Comparison of ENCODE assay signal across 8 cellular contexts in genomic region chr15:58227706-58228543, GRCh38.
DNase-seq lines count a peak whose midpoint lies in the region; ATAC-seq and TF ChIP-seq lines count a peak whose summit lies in the region.

No MANE protein-coding gene starts in this region.

- H3K36me3 ChIP-seq in liver (ENCODE audit: control insufficient read depth in 4 of 4, insufficient read depth in 3 of 4, low read depth in 1 of 4, low read length in 3 of 4): no peaks in the 10 kb centered on the region

- peak; percentile 84 for TF ChIP-seq CTCF in liver (IDR thresholded peaks at IDR 0.05; ENCODE audit: low read depth, low read length, missing input control)

- H3K9me3 ChIP-seq in liver (ENCODE audit: control insufficient read depth in 4 of 4, low read length in 3 of 4): no peaks in the 10 kb centered on the region

- no peaks in the 10 kb centered on the region for H3K27me3 ChIP-seq in liver (ENCODE audit: control insufficient read depth in 4 of 4, insufficient read depth in 4 of 4, low read length in 3 of 4)

- peak overlapping the region in 1 of 2 donors; percentile 23 for H3K27ac ChIP-seq in liver (ENCODE audit: low read depth in 1 of 2, low read length in 2 of 2)

- H3K4me3 Mint-ChIP-seq in activated CD4-positive, alpha-beta T cell treated with anti-CD3 and anti-CD28 coated beads, Interleukin-2, amount 10 ng/mL, durations not matched to agents 7 days and 5 days: no peak overlapping the region

- peak; percentile 99 for TF ChIP-seq RAD21 in liver (IDR thresholded peaks at IDR 0.05)

- CTCF ChIA-PET in activated CD4-positive, alpha-beta T cell treated with anti-CD3 and anti-CD28 coated beads, Interleukin-2, amount 10 ng/mL, durations not matched to agents 7 days and 5 days (lab: Charles Lee): interaction anchor here (0.5 to 1.3 kb wide), 5 partner anchors 16 to 1301 kb away, joined by 3 to 6 read pairs (median 5); partner anchors contain the start of gene MINDY2

- H3K4me3 ChIP-seq in liver (ENCODE audit: low read depth in 1 of 3, low read length in 3 of 3): no peak overlapping the region

- peaks cover 15% of the 10 kb centered on the region for H3K4me1 Mint-ChIP-seq in activated CD4-positive, alpha-beta T cell treated with anti-CD3 and anti-CD28 coated beads, Interleukin-2, amount 10 ng/mL, durations not matched to agents 7 days and 5 days

- WGBS in liver: 38% methylated on average over 8 of the region's 8 CpGs

- peaks cover 6% of the 10 kb centered on the region for H3K27me3 Mint-ChIP-seq in activated CD4-positive, alpha-beta T cell treated with anti-CD3 and anti-CD28 coated beads, Interleukin-2, amount 10 ng/mL, durations not matched to agents 7 days and 5 days

- DNase-seq in AG08396 (ENCODE audit: low spot score) (peak; percentile 49), H4 (ENCODE audit: low spot score) (peak; percentile 70), NCI-H510A (lab: John Stamatoyannopoulos, UW) (peak; percentile 30), dedifferentiated amniotic fluid mesenchymal stem cell (ENCODE audit: extremely low spot score) (peak; percentile 78)
- DNase-seq in activated CD4-positive, alpha-beta T cell treated with anti-CD3 and anti-CD28 coated beads, Interleukin-2, amount 10 ng/mL, durations not matched to agents 7 days and 5 days: peak; percentile 75
- DNase-seq in stimulated activated CD8-positive, alpha-beta memory T cell treated with anti-CD3 and anti-CD28 coated beads, Interleukin-12 subunit alpha, Interleukin-12 subunit beta, amount 100 ng/mL, for 1 hour (ENCODE audit: low read depth): peak; percentile 44

- H3K9me3 Mint-ChIP-seq in activated CD4-positive, alpha-beta T cell treated with anti-CD3 and anti-CD28 coated beads, Interleukin-2, amount 10 ng/mL, durations not matched to agents 7 days and 5 days: no peaks in the 10 kb centered on the region

- POLR2A ChIA-PET in activated CD4-positive, alpha-beta T cell treated with anti-CD3 and anti-CD28 coated beads, Interleukin-2, amount 10 ng/mL, durations not matched to agents 7 days and 5 days (lab: Charles Lee): no interaction called here

- H3K27ac Mint-ChIP-seq in activated CD4-positive, alpha-beta T cell treated with anti-CD3 and anti-CD28 coated beads, Interleukin-2, amount 10 ng/mL, durations not matched to agents 7 days and 5 days: peak overlapping the region; percentile 28

- ATAC-seq in GM21619 (IDR thresholded peaks at IDR 0.05; ENCODE audit: unreplicated experiment): no peak

- H3K4me1 ChIP-seq in liver (ENCODE audit: control insufficient read depth in 4 of 4, insufficient read depth in 4 of 4, low read length in 3 of 4): peaks cover 0 to 4% (median 0%) of the 10 kb centered on the region in 4 donors

- no peaks in the 10 kb centered on the region for H3K36me3 Mint-ChIP-seq in activated CD4-positive, alpha-beta T cell treated with anti-CD3 and anti-CD28 coated beads, Interleukin-2, amount 10 ng/mL, durations not matched to agents 7 days and 5 days (ENCODE audit: low read depth)

- H3K9ac ChIP-seq in liver (ENCODE audit: low read depth in 1 of 2, low read length in 2 of 2): no peak overlapping the region

TF ChIP-seq in liver, 16 proteins besides CTCF, POLR2A, EP300 and RAD21:
- TF ChIP-seq JUND (IDR thresholded peaks at IDR 0.05) (peak in 1 of 2 donors; percentile 13), RXRA (IDR thresholded peaks at IDR 0.05) (no peak), HNF4A (conservative IDR thresholded peaks at IDR 0.05) (peak in 1 of 2 donors; percentile 11)
TF ChIP-seq in liver: peak in this region for 2.
